ENCODE assay signal across 17 cellular contexts in the genomic region with DNA sequence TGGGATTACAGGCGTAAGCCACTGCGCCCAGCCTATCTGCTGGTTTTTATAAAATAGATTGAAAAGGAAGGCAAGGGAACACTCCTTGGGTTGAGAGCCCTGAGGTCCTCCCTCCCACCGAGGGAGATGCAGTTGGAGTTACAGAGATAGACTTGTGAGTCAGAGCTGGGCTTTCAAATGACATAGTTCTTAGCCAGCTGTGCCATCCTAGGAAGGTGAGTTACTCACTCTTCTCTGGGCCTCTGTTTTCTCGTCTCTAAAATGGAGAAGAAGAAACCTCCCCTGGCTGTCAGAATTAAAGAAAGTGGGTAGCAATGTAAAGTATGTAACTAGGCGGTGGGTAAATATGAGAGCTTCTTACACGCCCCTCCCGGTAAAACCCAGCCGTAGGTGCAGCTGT. TPM values are rescaled to one million over a fixed set of nuclear protein-coding genes. Genes with fewer than 3 reads are reported as not detected.
A peak's percentile ranks its signal among the peaks of the same experiment; 100 is the strongest.
DNase-seq lines count a peak whose midpoint lies in the region; ATAC-seq, FAIRE-seq and TF ChIP-seq lines count a peak whose summit lies in the region.
"Had no signal": no experiment of that assay in that cellular context is flagged by ENCODE, and none has a peak within 500 bp of the region (broad histone marks: within the 10 kb centered on the region; RNA-seq: fewer than 3 reads in every experiment).

No MANE protein-coding gene starts in this region.

- H3K9ac ChIP-seq in mesenchymal stem cell (ENCODE audit: low read length): peak overlapping the region; percentile 95
- H3K9ac ChIP-seq: parathyroid adenoma had no signal

- ATAC-seq in GM18907 (IDR thresholded peaks at IDR 0.05; ENCODE audit: unreplicated experiment) (no peak), HG03196 (IDR thresholded peaks at IDR 0.05; ENCODE audit: unreplicated experiment) (no peak)
- ATAC-seq: lower lobe of right lung; Panc1; stimulated activated memory B cell treated with anti-CD40 and anti-IgM and Interleukin-4, amounts not matched to agents 10 μg/mL and 1 μg/mL and 100 μg/mL, for 72 hours had no signal

- peaks cover 29 to 32% of the 10 kb centered on the region in 2 experiments for H3K36me3 ChIP-seq in mesenchymal stem cell (ENCODE audit: control insufficient read depth in 1 of 2, insufficient read depth in 2 of 2, low read depth in 1 of 2, low read length in 2 of 2)

- no peak overlapping the region for H2BK5ac ChIP-seq in mesenchymal stem cell (ENCODE audit: low read depth, low read length, poor library complexity, severe bottlenecking)

- no peak for TF ChIP-seq CTCF in brain (conservative IDR thresholded peaks at IDR 0.05)

- WGBS in mesenchymal stem cell: 64% methylated on average over 8 of the region's 8 CpGs

- no peak overlapping the region for H2AK5ac ChIP-seq in mesenchymal stem cell (ENCODE audit: low read length, severe bottlenecking)

- DNase-seq in AG08395 (ENCODE audit: low spot score): peak; percentile 62
- peak; percentile 77 for DNase-seq in H54 (ENCODE audit: insufficient read length, low spot score)
- DNase-seq in mesenchymal stem cell: peak; percentile 75
- DNase-seq in HK-2 (ENCODE audit: unreplicated experiment): no peak
- no peak for DNase-seq in NCI-H2227 (lab: John Stamatoyannopoulos, UW; ENCODE audit: unreplicated experiment)
- DNase-seq: activated CD4-positive, alpha-beta T cell treated with anti-CD3 and anti-CD28 coated beads for 4 hours; anterior cingulate cortex; H9; lower lobe of right lung; NCI-H2227 treated with DMSO at 0.1 percent for 48 hours; T-helper 2 cell had no signal

- H3K27me3 ChIP-seq in mesenchymal stem cell (ENCODE audit: control insufficient read depth in 1 of 2, insufficient read depth in 1 of 2, low read length in 2 of 2): no peaks in the 10 kb centered on the region

- no peak overlapping the region for H2AFZ ChIP-seq in mesenchymal stem cell (ENCODE audit: low read depth, low read length)
- H2AFZ ChIP-seq: parathyroid adenoma had no signal

- H3K4ac ChIP-seq in mesenchymal stem cell (ENCODE audit: low read depth in 1 of 2, low read length in 2 of 2): no peak overlapping the region

- peak overlapping the region; percentile 37 to 97 (median 54) for H3K4me3 Mint-ChIP-seq in brain
- H3K4me3 Mint-ChIP-seq: stimulated activated memory B cell treated with anti-CD40 and anti-IgM and Interleukin-4, amounts not matched to agents 10 μg/mL and 1 μg/mL and 100 μg/mL, for 72 hours had no signal

- peaks cover 51% of the 10 kb centered on the region for H3K36me3 Mint-ChIP-seq in brain

- H4K91ac ChIP-seq in mesenchymal stem cell (ENCODE audit: low read length): no peak overlapping the region

- peaks cover 32% of the 10 kb centered on the region for H3K4me1 ChIP-seq in mesenchymal stem cell (ENCODE audit: control insufficient read depth, insufficient read depth, low read depth, low read length)

- H2BK12ac ChIP-seq in mesenchymal stem cell (ENCODE audit: low read length in 2 of 2): no peak overlapping the region

- H2BK120ac ChIP-seq in mesenchymal stem cell (ENCODE audit: low read depth, low read length): no peak overlapping the region

- H3K23ac ChIP-seq in mesenchymal stem cell (ENCODE audit: low read length in 2 of 2): no peak overlapping the region

- no peak overlapping the region for H3K27ac ChIP-seq in mesenchymal stem cell (ENCODE audit: low read length, poor library complexity, severe bottlenecking)
- H3K27ac ChIP-seq: lower lobe of right lung, parathyroid adenoma had no signal

- H3K9me3 Mint-ChIP-seq in brain: peaks cover 3 to 13% (median 10%) of the 10 kb centered on the region in 5 experiments

- TF ChIP-seq POLR2A in H54 (IDR thresholded peaks at IDR 0.05; ENCODE audit: low read depth, low read length): no peak

- H3K9me3 ChIP-seq in mesenchymal stem cell (ENCODE audit: control insufficient read depth, low read length): peaks cover 7% of the 10 kb centered on the region
- H3K9me3 ChIP-seq: lower lobe of right lung had no signal

- no peak overlapping the region for H4K8ac ChIP-seq in mesenchymal stem cell (ENCODE audit: low read length)

- no peak overlapping the region for H2BK15ac ChIP-seq in mesenchymal stem cell (ENCODE audit: low read depth, poor library complexity, severe bottlenecking)

- no peak overlapping the region for H3K4me3 ChIP-seq in mesenchymal stem cell (ENCODE audit: insufficient read depth in 1 of 2, low read depth in 1 of 2, low read length in 2 of 2)
- H3K4me3 ChIP-seq: lower lobe of right lung had no signal

- FAIRE-seq in H54 (lab: Jason Lieb, UNC): peak; percentile 78

- H3K14ac ChIP-seq in mesenchymal stem cell (ENCODE audit: low read length in 2 of 2): no peak overlapping the region

- H3K27me3 Mint-ChIP-seq in brain: peaks cover 19% of the 10 kb centered on the region

- H3K18ac ChIP-seq in mesenchymal stem cell (ENCODE audit: low read depth in 1 of 2, low read length in 2 of 2): no peak overlapping the region

- peaks cover 57% of the 10 kb centered on the region for H3K4me1 Mint-ChIP-seq in brain

- peak overlapping the region in 1 of 5 experiments; percentile 69 for H3K27ac Mint-ChIP-seq in brain
- H3K27ac Mint-ChIP-seq: H9; stimulated activated memory B cell treated with anti-CD40 and anti-IgM and Interleukin-4, amounts not matched to agents 10 μg/mL and 1 μg/mL and 100 μg/mL, for 72 hours had no signal

- H3K4me2 ChIP-seq in mesenchymal stem cell (ENCODE audit: low read length, poor library complexity, severe bottlenecking): no peak overlapping the region

- H3K79me1 ChIP-seq in mesenchymal stem cell (replicated peaks; ENCODE audit: low read length, poor library complexity, severe bottlenecking): peaks cover 40% of the 10 kb centered on the region

RNA-seq across cellular contexts. Expression of a gene that starts 2.4 kb away (rescaled TPM):
- polyA plus RNA-seq in brain (ENCODE audit: insufficient read depth, low read depth, low replicate concordance): 63.1 TPM
- polyA plus RNA-seq in mesenchymal stem cell (2013, experiment 1 of 2): 111 TPM
- polyA plus RNA-seq in mesenchymal stem cell (2013, experiment 2 of 2): 106 TPM

RNA-seq across cellular contexts. Expression of a gene that starts 39.2 kb away (rescaled TPM):
- polyA plus RNA-seq in brain (ENCODE audit: insufficient read depth, low read depth, low replicate concordance): 7.5 TPM
- polyA plus RNA-seq in mesenchymal stem cell (2013, experiment 1 of 2): 0.11 TPM
- 0.11 TPM for polyA plus RNA-seq in mesenchymal stem cell (2013, experiment 2 of 2)

Comparison
In these comparisons a context has a peak if more than half of its experiments do, and no peak if none do; other contexts are left out.
1. DNase-seq: peak in AG08395 (single experiment), H54 (single experiment) and mesenchymal stem cell (single experiment); none in HK-2 (single experiment) and NCI-H2227 (single experiment).